Comparison of ENCODE assay signal across 19 cellular contexts in genomic region chr18:23588836-23589560, GRCh38. TPM values are rescaled to one million over a fixed set of nuclear protein-coding genes. Genes with fewer than 3 reads are reported as not detected.
A peak's percentile ranks its signal among the peaks of the same experiment; 100 is the strongest.
DNase-seq lines count a peak whose midpoint lies in the region; ATAC-seq, FAIRE-seq and TF ChIP-seq lines count a peak whose summit lies in the region.
"Had no signal": no experiment of that assay in that cellular context is flagged by ENCODE, and none has a peak within 500 bp of the region (broad histone marks: within the 10 kb centered on the region; RNA-seq: fewer than 3 reads in every experiment).

No MANE protein-coding gene starts in this region.

- no peak for TF ChIP-seq POLR2A in prostate gland (IDR thresholded peaks at IDR 0.05)
- TF ChIP-seq POLR2A in esophagus muscularis mucosa (IDR thresholded peaks at IDR 0.05; ENCODE audit: low read depth) = no peak
- no peak for TF ChIP-seq POLR2A in GM12892 (IDR thresholded peaks at IDR 0.05; ENCODE audit: low read depth, low read length)

- peaks cover 26% of the 10 kb centered on the region for H3K4me1 ChIP-seq in adipocyte (ENCODE audit: control insufficient read depth, insufficient read depth, low read length)
- no peaks in the 10 kb centered on the region for H3K4me1 ChIP-seq in prostate gland (replicated peaks)
- peaks cover 21 to 28% (median 25%) of the 10 kb centered on the region in 4 donors for H3K4me1 ChIP-seq in esophagus muscularis mucosa

- TF ChIP-seq CTCF in prostate gland (IDR thresholded peaks at IDR 0.05) (no peak), esophagus muscularis mucosa (IDR thresholded peaks at IDR 0.05) (no peak)

- H3K27ac ChIP-seq in prostate gland (peak overlapping the region in 1 of 2 donors; percentile 12), esophagus muscularis mucosa (replicated peaks in 1 of 4) (no peak overlapping the region)
- H3K27ac ChIP-seq: BLaER1 treated with 17β-estradiol and CSF1 and Interleukin-3, amounts not matched to agents 10 nM and 100 nM; left ventricle myocardium inferior; Peyer's patch; spleen; thyroid gland had no signal

- FAIRE-seq in GM12892 (lab: Jason Lieb, UNC) = no peak
- FAIRE-seq: GM19239 had no signal

- H3K4me3 ChIP-seq in adipocyte (ENCODE audit: low read length) = no peak overlapping the region
- H3K4me3 ChIP-seq in prostate gland = no peak overlapping the region
- H3K4me3 ChIP-seq in esophagus muscularis mucosa = no peak overlapping the region
- H3K4me3 ChIP-seq: BLaER1 treated with 17β-estradiol and CSF1 and Interleukin-3, amounts not matched to agents 10 nM and 100 nM; left ventricle myocardium inferior; Peyer's patch; spleen; thyroid gland had no signal

- no peak overlapping the region for H3K9ac ChIP-seq in adipocyte (ENCODE audit: low read length)
- H3K9ac ChIP-seq: BLaER1 treated with 17β-estradiol and CSF1 and Interleukin-3, amounts not matched to agents 10 nM and 100 nM had no signal

- no peak for TF ChIP-seq EP300 in esophagus muscularis mucosa (IDR thresholded peaks at IDR 0.05)

- intact Hi-C loops in prostate gland (cut with DNase I) = loop anchor here (5.0 to 10.0 kb wide), 2 partner anchors 87 to 454 kb away; partner anchors contain the start of genes CABLES1 and RMC1
- intact Hi-C loops in esophagus muscularis mucosa (cut with DNase I) = loop anchor here (5.0 to 10.0 kb wide), 2 partner anchors 87 to 134 kb away; partner anchors contain the start of genes RIOK3 and RMC1

- WGBS in prostate gland = 43% methylated on average over 11 of the region's 11 CpGs
- 88% methylated on average over 11 of the region's 11 CpGs for WGBS in esophagus muscularis mucosa

- no peak for ATAC-seq in HG02763 (IDR thresholded peaks at IDR 0.05; ENCODE audit: unreplicated experiment)
- ATAC-seq: HCT116 had no signal

- no peaks in the 10 kb centered on the region for H3K27me3 ChIP-seq in adipocyte (replicated peaks; ENCODE audit: control insufficient read depth, insufficient read depth, low read length)
- no peaks in the 10 kb centered on the region for H3K27me3 ChIP-seq in prostate gland (replicated peaks; ENCODE audit: insufficient read depth)
- H3K27me3 ChIP-seq in esophagus muscularis mucosa = no peaks in the 10 kb centered on the region
- H3K27me3 ChIP-seq: BLaER1 treated with 17β-estradiol and CSF1 and Interleukin-3, amounts not matched to agents 10 nM and 100 nM; Peyer's patch; thyroid gland had no signal

- DNase-seq in HS-27A (ENCODE audit: low read depth) (peak; percentile 58), adipocyte (ENCODE audit: low read depth) (peak; percentile 49), fibroblast of gingiva (ENCODE audit: low read depth) (peak; percentile 81), prostate gland (ENCODE audit: low spot score) (peak; percentile 24), esophagus muscularis mucosa (ENCODE audit: extremely low spot score) (no peak), Ammon's horn (ENCODE audit: low spot score) (no peak), GM12892 (ENCODE audit: insufficient read length) (no peak)
- DNase-seq: activated T-cell treated with anti-CD3 and anti-CD28 coated beads, Interleukin-2, amount 50 U/mL, for 1 hour; caudate nucleus; left ventricle myocardium inferior; NCI-H2171; NCI-H748 treated with DMSO at 0.1 percent for 48 hours; Peyer's patch; spleen; thyroid gland had no signal

- H3K9me3 ChIP-seq in adipocyte (ENCODE audit: control insufficient read depth, low read length) (no peaks in the 10 kb centered on the region), prostate gland (no peaks in the 10 kb centered on the region), esophagus muscularis mucosa (no peaks in the 10 kb centered on the region)
- H3K9me3 ChIP-seq: BLaER1 treated with 17β-estradiol and CSF1 and Interleukin-3, amounts not matched to agents 10 nM and 100 nM; left ventricle myocardium inferior; Peyer's patch; spleen; thyroid gland had no signal

- no peaks in the 10 kb centered on the region for H3K36me3 ChIP-seq in adipocyte (ENCODE audit: control insufficient read depth, insufficient read depth, low read length, severe bottlenecking)
- no peaks in the 10 kb centered on the region for H3K36me3 ChIP-seq in prostate gland
- H3K36me3 ChIP-seq in esophagus muscularis mucosa = no peaks in the 10 kb centered on the region
- H3K36me3 ChIP-seq: BLaER1 treated with 17β-estradiol and CSF1 and Interleukin-3, amounts not matched to agents 10 nM and 100 nM; left ventricle myocardium inferior; Peyer's patch; spleen; thyroid gland had no signal

RNA-seq across cellular contexts. Expression of gene NPC1, which starts 2.7 kb away (rescaled TPM):
- total RNA-seq in prostate gland (10 to 100 TPM; 32.0 to 63.5 TPM), esophagus muscularis mucosa (10 to 100 TPM; 39.9 to 63.7 (median 45.6) TPM)
- 11.4 TPM for polyA plus RNA-seq in GM12892 (2012; ENCODE audit: missing spikeins)

Comparison
In these comparisons a context has a peak if more than half of its experiments do, and no peak if none do; other contexts are left out.
1. DNase-seq: peak in HS-27A (single experiment), adipocyte (single experiment), fibroblast of gingiva (single experiment) and prostate gland (single experiment); none in esophagus muscularis mucosa (single experiment), Ammon's horn (single experiment) and GM12892 (single experiment).